ENCODE assay signal across 22 cellular contexts in genomic region chr7:47719675-47720074, GRCh38.
A peak's percentile ranks its signal among the peaks of the same experiment; 100 is the strongest.
DNase-seq lines count a peak whose midpoint lies in the region; ATAC-seq and TF ChIP-seq lines count a peak whose summit lies in the region.
"Had no signal": no experiment of that assay in that cellular context is flagged by ENCODE, and none has a peak within 500 bp of the region (broad histone marks: within the 10 kb centered on the region; RNA-seq: fewer than 3 reads in every experiment).

No MANE protein-coding gene starts in this region.

- intact Hi-C loops in Panc1 (cut with micrococcal nuclease; ENCODE audit: unreplicated experiment), result no loop called here
- intact Hi-C loops in uterus (cut with DNase I; ENCODE audit: low total_unique reads), result no loop called here

- TF ChIP-seq EP300 in Ishikawa (IDR thresholded peaks at IDR 0.05; ENCODE audit: borderline replicate concordance), result no peak

- H3K9me3 ChIP-seq in Panc1 (ENCODE audit: control insufficient read depth, insufficient read depth, low read depth, low read length) (no peaks in the 10 kb centered on the region), uterus (no peaks in the 10 kb centered on the region)
- H3K9me3 ChIP-seq: BLaER1 treated with 17β-estradiol and CSF1 and Interleukin-3, amounts not matched to agents 10 nM and 100 nM had no signal

- no peak for TF ChIP-seq CTCF in Panc1 (IDR thresholded peaks at IDR 0.05)
- no peak for TF ChIP-seq CTCF in uterus (IDR thresholded peaks at IDR 0.05)

- H3K4me1 ChIP-seq in Panc1 (ENCODE audit: control insufficient read depth, insufficient read depth, low read length) (peaks cover 26% of the 10 kb centered on the region), uterus (peaks cover 0 to 6% of the 10 kb centered on the region in 2 donors)

- no peak for TF ChIP-seq RAD21 in Ishikawa (IDR thresholded peaks at IDR 0.05; ENCODE audit: low read depth)

- CTCF ChIA-PET in Panc1 (lab: Charles Lee), result no interaction called here

- peak overlapping the region; percentile 87 for H3K27ac ChIP-seq in Panc1 (ENCODE audit: low read length)
- H3K27ac ChIP-seq in uterus, result peak overlapping the region; percentile 59 to 66
- H3K27ac ChIP-seq: BLaER1 treated with 17β-estradiol and CSF1 and Interleukin-3, amounts not matched to agents 10 nM and 100 nM; SK-N-MC had no signal

- H3K4me3 ChIP-seq in Panc1 (ENCODE audit: low read depth in 2 of 2, low read length in 2 of 2), result no peak overlapping the region
- no peak overlapping the region for H3K4me3 ChIP-seq in uterus
- H3K4me3 ChIP-seq: BLaER1 treated with 17β-estradiol and CSF1 and Interleukin-3, amounts not matched to agents 10 nM and 100 nM; GM12878; SK-N-MC had no signal

- TF ChIP-seq POLR2A in uterus (IDR thresholded peaks at IDR 0.05), result no peak

- H3K36me3 ChIP-seq in Panc1 (ENCODE audit: control insufficient read depth, insufficient read depth, low read length) (no peaks in the 10 kb centered on the region), uterus (no peaks in the 10 kb centered on the region)
- H3K36me3 ChIP-seq: BLaER1 treated with 17β-estradiol and CSF1 and Interleukin-3, amounts not matched to agents 10 nM and 100 nM had no signal

- BruUV-seq in Panc1 (replicated peaks; lab: Mats Ljungman, UMichigan), result no TSS peak

- no peak for ATAC-seq in Panc1
- ATAC-seq: GM12878, PC-3 had no signal

- H3K27me3 ChIP-seq in Panc1 (ENCODE audit: control insufficient read depth, insufficient read depth, low read length) (no peaks in the 10 kb centered on the region), uterus (no peaks in the 10 kb centered on the region)
- H3K27me3 ChIP-seq: BLaER1 treated with 17β-estradiol and CSF1 and Interleukin-3, amounts not matched to agents 10 nM and 100 nM had no signal

- POLR2A ChIA-PET in Panc1 (lab: Charles Lee), result interaction anchor here (0.6 kb wide), 1 partner anchor 106 kb away, joined by 8 read pairs; no protein-coding TSS in a partner anchor

- no peak for DNase-seq in Panc1 (ENCODE audit: low read depth, low spot score)
- peak; percentile 8 for DNase-seq in mesenteric fat pad (ENCODE audit: low spot score)
- DNase-seq in uterus, result no peak
- DNase-seq in amygdala (lab: John Stamatoyannopoulos, UW), result no peak
- no peak for DNase-seq in HCEC 1CT
- DNase-seq in T-helper 9 cell, result no peak
- DNase-seq: CD4-positive, alpha-beta memory T cell; DND-41; H9; Kasumi-1; NCI-H1694 treated with DMSO at 0.1 percent for 48 hours; NCI-H2081 treated with DMSO at 0.1 percent for 48 hours; NCI-H2171 treated with DMSO at 0.1 percent for 48 hours; NCI-H524 treated with DMSO at 0.1 percent for 48 hours; NCI-H82; PC-3; RPMI8226; SHP77 treated with DMSO at 0.1 percent for 48 hours had no signal

- in situ Hi-C loops in Panc1 (cut with HindIII; ENCODE audit: low pct_unique_long_range_greater_than_20kb, low sequenced_read_pairs), result no loop called here

TF ChIP-seq in Ishikawa, 13 proteins besides CTCF, POLR2A, EP300 and RAD21:
- TF ChIP-seq CEBPB (IDR thresholded peaks at IDR 0.05) (0 out of 2 replicates have a peak, but pooled peaks have one; percentile 14), YY1 (IDR thresholded peaks at IDR 0.05; ENCODE audit: low read depth) (no peak)
